In genomic region chr10:28359334-28359733, GRCh38 we compare ENCODE assay signal across 1 cellular context.
TF ChIP-seq lines count a peak whose summit lies in the region.

No MANE protein-coding gene starts in this region.

TF ChIP-seq in WTC11, 78 proteins besides CTCF, POLR2A, EP300 and RAD21:
- TF ChIP-seq, protein P1, sequence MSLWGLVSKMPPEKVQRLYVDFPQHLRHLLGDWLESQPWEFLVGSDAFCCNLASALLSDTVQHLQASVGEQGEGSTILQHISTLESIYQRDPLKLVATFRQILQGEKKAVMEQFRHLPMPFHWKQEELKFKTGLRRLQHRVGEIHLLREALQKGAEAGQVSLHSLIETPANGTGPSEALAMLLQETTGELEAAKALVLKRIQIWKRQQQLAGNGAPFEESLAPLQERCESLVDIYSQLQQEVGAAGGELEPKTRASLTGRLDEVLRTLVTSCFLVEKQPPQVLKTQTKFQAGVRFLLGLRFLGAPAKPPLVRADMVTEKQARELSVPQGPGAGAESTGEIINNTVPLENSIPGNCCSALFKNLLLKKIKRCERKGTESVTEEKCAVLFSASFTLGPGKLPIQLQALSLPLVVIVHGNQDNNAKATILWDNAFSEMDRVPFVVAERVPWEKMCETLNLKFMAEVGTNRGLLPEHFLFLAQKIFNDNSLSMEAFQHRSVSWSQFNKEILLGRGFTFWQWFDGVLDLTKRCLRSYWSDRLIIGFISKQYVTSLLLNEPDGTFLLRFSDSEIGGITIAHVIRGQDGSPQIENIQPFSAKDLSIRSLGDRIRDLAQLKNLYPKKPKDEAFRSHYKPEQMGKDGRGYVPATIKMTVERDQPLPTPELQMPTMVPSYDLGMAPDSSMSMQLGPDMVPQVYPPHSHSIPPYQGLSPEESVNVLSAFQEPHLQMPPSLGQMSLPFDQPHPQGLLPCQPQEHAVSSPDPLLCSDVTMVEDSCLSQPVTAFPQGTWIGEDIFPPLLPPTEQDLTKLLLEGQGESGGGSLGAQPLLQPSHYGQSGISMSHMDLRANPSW (CRISPR knock-in tag; conservative IDR thresholded peaks at IDR 0.05; ENCODE audit: low read depth), result no peak
- peak; percentile 88; the same call in 1 of the 2 replicates for TF ChIP-seq HMGA2 (CRISPR knock-in tag; IDR thresholded peaks at IDR 0.05)
